ENCODE assay signal across 24 cellular contexts in the genomic region with DNA sequence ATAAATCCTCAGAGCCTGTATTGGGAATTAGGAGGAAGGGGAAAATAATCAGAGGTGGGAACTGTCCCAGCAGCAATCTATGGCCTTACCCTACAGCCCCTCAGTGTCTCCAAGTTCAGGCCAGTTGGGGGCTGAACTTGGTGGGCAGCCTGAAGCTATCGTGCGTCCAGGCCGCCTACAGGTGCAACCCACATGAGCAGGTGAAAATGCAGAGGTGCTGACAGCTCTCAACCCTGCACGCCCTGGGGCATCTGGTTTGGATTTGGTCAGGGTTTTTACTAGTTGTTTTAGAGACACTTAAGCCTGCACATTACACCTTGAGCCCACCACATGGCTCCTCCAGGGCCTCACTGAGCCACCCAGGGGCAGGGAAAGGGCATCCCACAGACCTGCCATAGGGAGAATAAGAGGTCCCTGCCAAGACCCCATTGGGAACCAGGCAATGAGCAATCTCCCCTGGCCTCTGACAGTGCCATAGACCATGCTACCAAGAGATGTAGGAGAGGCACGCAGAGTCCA.
"Had no signal": no experiment of that assay in that cellular context is flagged by ENCODE, and none has a peak within 500 bp of the region (broad histone marks: within the 10 kb centered on the region; RNA-seq: fewer than 3 reads in every experiment).

No MANE protein-coding gene starts in this region.

- H3K27me3 ChIP-seq: brain microvascular endothelial cell, esophagus muscularis mucosa, gastroesophageal sphincter had no signal

- DNase-seq: activated CD4-positive, alpha-beta memory T cell treated with anti-CD3 and anti-CD28 coated beads for 36 hours; activated CD4-positive, alpha-beta T cell treated with anti-CD3 and anti-CD28 coated beads for 36 hours; activated CD4-positive, alpha-beta T cell treated with anti-CD3 and anti-CD28 coated beads, Interleukin-2, amount 10 ng/mL, durations not matched to agents 24 days and 14 days; activated CD4-positive, CD25-positive, alpha-beta regulatory T cell; activated CD4-positive, CD25-positive, alpha-beta regulatory T cell treated with anti-CD3 and anti-CD28 coated beads, Interleukin-2, amount 50 U/mL, for 72 hours; activated CD8-positive, alpha-beta memory T cell treated with anti-CD3 and anti-CD28 coated beads, Interleukin-2, amount 10 ng/mL, durations not matched to agents 7 days and 5 days; activated CD8-positive, alpha-beta memory T cell treated with anti-CD3 and anti-CD28 coated beads, Interleukin-2, amount 50 U/mL, for 4 hours; activated CD8-positive, alpha-beta T cell treated with anti-CD3 and anti-CD28 coated beads, Interleukin-2, amount 10 ng/mL, durations not matched to agents 7 days and 5 days; activated gamma-delta T cell treated with Interleukin-2 at 50 U/mL for 16 hours; activated naive CD4-positive, alpha-beta T cell treated with anti-CD3 and anti-CD28 coated beads, Interleukin-2, amount 50 U/mL, for 16 hours; activated naive CD4-positive, alpha-beta T cell treated with Interleukin-2 at 50 U/mL for 16 hours; activated T-cell treated with anti-CD3 and anti-CD28 coated beads, Interleukin-2, amount 50 U/mL, for 1 hour; activated T-cell treated with anti-CD3 and anti-CD28 coated beads, Interleukin-2, amount 50 U/mL, for 48 hours; amniotic stem cell; anterior cingulate cortex; brain microvascular endothelial cell; dorsolateral prefrontal cortex; effector memory CD8-positive, alpha-beta T cell; erythroblast; heart right ventricle; T-helper 2 cell had no signal

- H3K9me3 ChIP-seq: esophagus muscularis mucosa, gastroesophageal sphincter, heart right ventricle had no signal

- ATAC-seq: activated CD4-positive, alpha-beta T cell treated with anti-CD3 and anti-CD28 coated beads for 36 hours; activated CD8-positive, alpha-beta memory T cell treated with anti-CD3 and anti-CD28 coated beads, Interleukin-2, amount 10 ng/mL, durations not matched to agents 7 days and 5 days; activated CD8-positive, alpha-beta T cell treated with anti-CD3 and anti-CD28 coated beads, Interleukin-2, amount 10 ng/mL, durations not matched to agents 7 days and 5 days; effector memory CD8-positive, alpha-beta T cell; gastroesophageal sphincter; heart right ventricle had no signal

- H3K27ac ChIP-seq: brain microvascular endothelial cell, coronary artery, dorsolateral prefrontal cortex, esophagus muscularis mucosa, gastroesophageal sphincter, heart right ventricle had no signal

- H3K36me3 ChIP-seq: brain microvascular endothelial cell, esophagus muscularis mucosa, gastroesophageal sphincter, heart right ventricle had no signal

- H3K4me3 ChIP-seq: coronary artery, dorsolateral prefrontal cortex, esophagus muscularis mucosa, gastroesophageal sphincter, heart right ventricle had no signal
